ENCODE assay signal across 10 cellular contexts in genomic region chr1:91617242-91617837, GRCh38.
DNase-seq lines count a peak whose midpoint lies in the region; ATAC-seq and TF ChIP-seq lines count a peak whose summit lies in the region.
"Had no signal": no experiment of that assay in that cellular context is flagged by ENCODE, and none has a peak within 500 bp of the region (broad histone marks: within the 10 kb centered on the region; RNA-seq: fewer than 3 reads in every experiment).

No MANE protein-coding gene starts in this region.

- H3K9ac ChIP-seq in HCT116 (ENCODE audit: low read length) = no peak overlapping the region

- no peak overlapping the region for H3K4me3 Mint-ChIP-seq in CD14-positive monocyte
- H3K4me3 Mint-ChIP-seq in activated T-cell treated with anti-CD3 and anti-CD28 coated beads, Interleukin-2, amount 50 U/mL, for 24 hours = no peak overlapping the region
- H3K4me3 Mint-ChIP-seq: CD4-positive, alpha-beta T cell had no signal

- POLR2A ChIA-PET in HCT116 (lab: Charles Lee) = no interaction called here

- no peak overlapping the region for H2AFZ ChIP-seq in HCT116 (ENCODE audit: low read depth, low read length, poor library complexity, severe bottlenecking)

- H3K4me1 Mint-ChIP-seq in CD14-positive monocyte = no peaks in the 10 kb centered on the region
- peaks cover 12% of the 10 kb centered on the region for H3K4me1 Mint-ChIP-seq in activated T-cell treated with anti-CD3 and anti-CD28 coated beads, Interleukin-2, amount 50 U/mL, for 24 hours (ENCODE audit: low read depth)

- peaks cover 0 to 3% (median 0%) of the 10 kb centered on the region in 7 donors for H3K9me3 Mint-ChIP-seq in CD14-positive monocyte
- no peaks in the 10 kb centered on the region for H3K9me3 Mint-ChIP-seq in activated T-cell treated with anti-CD3 and anti-CD28 coated beads, Interleukin-2, amount 50 U/mL, for 24 hours
- H3K9me3 Mint-ChIP-seq: CD4-positive, alpha-beta T cell had no signal

- no peaks in the 10 kb centered on the region for H3K36me3 ChIP-seq in BE2C
- H3K36me3 ChIP-seq in HCT116 (ENCODE audit: control insufficient read depth in 1 of 2, insufficient read depth in 2 of 2, low read length in 2 of 2) = no peaks in the 10 kb centered on the region
- no peaks in the 10 kb centered on the region for H3K36me3 ChIP-seq in Peyer's patch

- H3K27me3 ChIP-seq in BE2C = no peaks in the 10 kb centered on the region
- no peaks in the 10 kb centered on the region for H3K27me3 ChIP-seq in HCT116 (ENCODE audit: insufficient read depth, low read length)
- H3K27me3 ChIP-seq in Peyer's patch = no peaks in the 10 kb centered on the region

- H4K20me1 ChIP-seq in HCT116 (ENCODE audit: insufficient read depth) = no peaks in the 10 kb centered on the region

- intact Hi-C loops in HCT116 (cut with micrococcal nuclease) = loop anchor here (2.0 to 5.0 kb wide), 2 partner anchors 270 to 309 kb away; partner anchors contain the start of gene TGFBR3
- intact Hi-C loops in CD14-positive monocyte (cut with micrococcal nuclease) = no loop called here

- H3K9me2 ChIP-seq in HCT116 (ENCODE audit: insufficient read depth) = no peaks in the 10 kb centered on the region

- no peak overlapping the region for H3K4me3 ChIP-seq in BE2C (ENCODE audit: low read depth, low read length)
- H3K4me3 ChIP-seq in HCT116 (replicated peaks in 1 of 2; ENCODE audit: low read depth in 1 of 2, low read length in 2 of 2) = no peak overlapping the region
- H3K4me3 ChIP-seq in Peyer's patch = no peak overlapping the region

- ATAC-seq in HCT116 = peak; percentile 84
- no peak for ATAC-seq in GM21423 (IDR thresholded peaks at IDR 0.05; ENCODE audit: unreplicated experiment)

- RAD21 ChIA-PET in HCT116 (lab: Charles Lee; ENCODE audit: low non-redundant PET in 1 of 2, low total read pairs in 2 of 2, uncharacterized antibody in 2 of 2, unreplicated experiment in 2 of 2) = no interaction called here

- no peaks in the 10 kb centered on the region for H3K79me2 ChIP-seq in HCT116 (ENCODE audit: insufficient read depth, low read length)

- TF ChIP-seq POLR2A in HCT116 (IDR thresholded peaks at IDR 0.05; ENCODE audit: borderline replicate concordance, extremely low read depth, insufficient read depth, insufficient read length) (no peak), Peyer's patch (IDR thresholded peaks at IDR 0.05) (no peak)

- H3K9me3 ChIP-seq in BE2C = no peaks in the 10 kb centered on the region
- H3K9me3 ChIP-seq in HCT116 (ENCODE audit: control insufficient read depth in 1 of 2, insufficient read depth in 1 of 2, low read depth in 1 of 2, low read length in 2 of 2) = no peaks in the 10 kb centered on the region
- H3K9me3 ChIP-seq in Peyer's patch = no peaks in the 10 kb centered on the region

- H3K4me1 ChIP-seq in BE2C = no peaks in the 10 kb centered on the region
- peaks cover 5 to 20% of the 10 kb centered on the region in 2 experiments for H3K4me1 ChIP-seq in HCT116 (ENCODE audit: control insufficient read depth in 1 of 2, insufficient read depth in 2 of 2, low read length in 2 of 2)
- no peaks in the 10 kb centered on the region for H3K4me1 ChIP-seq in Peyer's patch

- CTCF ChIA-PET in HCT116 (lab: Charles Lee) = no interaction called here

- no peak overlapping the region for H3K4me2 ChIP-seq in HCT116 (ENCODE audit: low read length)

- no peak overlapping the region for H3K27ac Mint-ChIP-seq in CD14-positive monocyte
- H3K27ac Mint-ChIP-seq in activated T-cell treated with anti-CD3 and anti-CD28 coated beads, Interleukin-2, amount 50 U/mL, for 24 hours = no peak overlapping the region
- H3K27ac Mint-ChIP-seq: CD4-positive, alpha-beta T cell had no signal

- H3K27me3 Mint-ChIP-seq in CD14-positive monocyte (ENCODE audit: low read depth in 3 of 3) = peaks cover 6 to 13% (median 8%) of the 10 kb centered on the region in 3 donors
- no peaks in the 10 kb centered on the region for H3K27me3 Mint-ChIP-seq in activated T-cell treated with anti-CD3 and anti-CD28 coated beads, Interleukin-2, amount 50 U/mL, for 24 hours
- H3K27me3 Mint-ChIP-seq: CD4-positive, alpha-beta T cell had no signal

- H3K36me3 Mint-ChIP-seq in CD14-positive monocyte = no peaks in the 10 kb centered on the region
- no peaks in the 10 kb centered on the region for H3K36me3 Mint-ChIP-seq in activated T-cell treated with anti-CD3 and anti-CD28 coated beads, Interleukin-2, amount 50 U/mL, for 24 hours (ENCODE audit: low read depth)

- TF ChIP-seq RAD21 in HCT116 (IDR thresholded peaks at IDR 0.05; ENCODE audit: low read depth) = peak; percentile 71

- H3K27ac ChIP-seq in HCT116 (ENCODE audit: low read depth, low read length) (no peak overlapping the region), Peyer's patch (no peak overlapping the region)

- DNase-seq in BE2C = peak; percentile 13
- DNase-seq in HCT116 (ENCODE audit: low read depth, low spot score) = no peak
- DNase-seq in Peyer's patch = peak in 2 of 3 donors; percentile 52 to 66
- DNase-seq in iPS-NIHi7 (ENCODE audit: extremely low spot score) = peak; percentile 78
- DNase-seq in CD14-positive monocyte (ENCODE audit: low spot score) = no peak
- no peak for DNase-seq in activated T-cell treated with anti-CD3 and anti-CD28 coated beads, Interleukin-2, amount 50 U/mL, for 24 hours
- DNase-seq in stimulated activated CD4-positive, alpha-beta T cell treated with anti-CD3 and anti-CD28 coated beads, Interleukin-12 subunit alpha, Interleukin-12 subunit beta, amount 100 ng/mL, for 4 hours = no peak
- DNase-seq: T-helper 1 cell had no signal

- BruUV-seq in HCT116 (replicated peaks; lab: Mats Ljungman, UMichigan) = no TSS peak

- TF ChIP-seq CTCF in BE2C (IDR thresholded peaks at IDR 0.05; ENCODE audit: low read depth, low read length) = peak; percentile 17; the same call in 1 of the 2 replicates
- TF ChIP-seq CTCF in HCT116 (IDR thresholded peaks at IDR 0.05 in 2 of 3, conservative IDR thresholded peaks at IDR 0.05 in 1 of 3; ENCODE audit: borderline replicate concordance in 1 of 3, insufficient read depth in 1 of 3, low read depth in 2 of 3, low read length in 2 of 3) = peak; percentile 46 to 91 (median 48)
- peak in 3 of 6 experiments; percentile 46 to 55 (median 49) for TF ChIP-seq CTCF in Peyer's patch (IDR thresholded peaks at IDR 0.05)
- no peak for TF ChIP-seq CTCF in CD14-positive monocyte (IDR thresholded peaks at IDR 0.05)

TF ChIP-seq in HCT116, 20 proteins besides CTCF, POLR2A, EP300 and RAD21:
- no peak for TF ChIP-seq ZBTB33 (IDR thresholded peaks at IDR 0.05; ENCODE audit: extremely low read depth, insufficient replicate concordance, low read length)
- peak; percentile 69 for TF ChIP-seq CEBPB (IDR thresholded peaks at IDR 0.05; ENCODE audit: low read depth)
- no peak for TF ChIP-seq YY1 (IDR thresholded peaks at IDR 0.05; ENCODE audit: extremely low read depth, insufficient replicate concordance, low read depth, low read length)
- no peak for TF ChIP-seq SRF (IDR thresholded peaks at IDR 0.05; ENCODE audit: low read depth)
- TF ChIP-seq FOSL1 (IDR thresholded peaks at IDR 0.05; ENCODE audit: low read depth) = no peak
- TF ChIP-seq SIN3A (IDR thresholded peaks at IDR 0.05; ENCODE audit: low read depth) = no peak
- no peak for TF ChIP-seq EGR1 (IDR thresholded peaks at IDR 0.05; ENCODE audit: low read depth)
- no peak for TF ChIP-seq MAX (IDR thresholded peaks at IDR 0.05)

Comparison
In these comparisons a context has a peak if more than half of its experiments do, and no peak if none do; other contexts are left out.
1. DNase-seq: peak in BE2C (single experiment), Peyer's patch (2 of 3) and iPS-NIHi7 (single experiment); none in HCT116 (single experiment), CD14-positive monocyte (single experiment), activated T-cell treated with anti-CD3 and anti-CD28 coated beads, Interleukin-2, amount 50 U/mL, for 24 hours (single experiment) and stimulated activated CD4-positive, alpha-beta T cell treated with anti-CD3 and anti-CD28 coated beads, Interleukin-12 subunit alpha, Interleukin-12 subunit beta, amount 100 ng/mL, for 4 hours (single experiment).